Comparison of ENCODE assay signal across 15 cellular contexts in genomic region chr10:88946200-88946599, GRCh38. TPM values are rescaled to one million over a fixed set of nuclear protein-coding genes. Genes with fewer than 3 reads are reported as not detected.
DNase-seq lines count a peak whose midpoint lies in the region; ATAC-seq and TF ChIP-seq lines count a peak whose summit lies in the region.
"Had no signal": no experiment of that assay in that cellular context is flagged by ENCODE, and none has a peak within 500 bp of the region (broad histone marks: within the 10 kb centered on the region; RNA-seq: fewer than 3 reads in every experiment).

No MANE protein-coding gene starts in this region.

- peaks cover 7% of the 10 kb centered on the region for H3K4me1 Mint-ChIP-seq in T-helper 17 cell

- no peak for ATAC-seq in T-helper 17 cell
- peak; percentile 14 for ATAC-seq in gastroesophageal sphincter
- ATAC-seq in HG03439 (IDR thresholded peaks at IDR 0.05; ENCODE audit: unreplicated experiment), result no peak
- ATAC-seq: GM23338 had no signal

- no peak overlapping the region for H3K4me3 Mint-ChIP-seq in T-helper 17 cell
- H3K4me3 Mint-ChIP-seq: B cell; CD4-positive, alpha-beta T cell; GM23338; H9 had no signal

- peaks cover 4 to 86% (median 27%) of the 10 kb centered on the region in 3 donors for H3K4me1 ChIP-seq in gastroesophageal sphincter
- H3K4me1 ChIP-seq in rectal smooth muscle tissue (ENCODE audit: control insufficient read depth, insufficient read depth, low read length), result peaks cover 58% of the 10 kb centered on the region
- H3K4me1 ChIP-seq in transverse colon, result peaks cover 0 to 46% (median 3%) of the 10 kb centered on the region in 4 donors

- H3K27me3 ChIP-seq in gastroesophageal sphincter (no peaks in the 10 kb centered on the region), rectal smooth muscle tissue (ENCODE audit: control insufficient read depth, insufficient read depth, low read length) (no peaks in the 10 kb centered on the region), transverse colon (no peaks in the 10 kb centered on the region)

- peaks cover 23 to 76% of the 10 kb centered on the region in 2 donors for H3K36me3 ChIP-seq in gastroesophageal sphincter
- H3K36me3 ChIP-seq in rectal smooth muscle tissue (ENCODE audit: control insufficient read depth, insufficient read depth, low read length), result peaks cover 32% of the 10 kb centered on the region
- peaks cover 0 to 4% (median 0%) of the 10 kb centered on the region in 4 donors for H3K36me3 ChIP-seq in transverse colon

- DNase-seq in T-helper 17 cell (no peak), transverse colon (no peak), EL (no peak), KG1 (lab: John Stamatoyannopoulos, UW) (no peak)
- no peak for DNase-seq in activated CD8-positive, alpha-beta memory T cell treated with anti-CD3 and anti-CD28 coated beads for 24 hours
- DNase-seq: ACHN; C1 segment of cervical spinal cord; CD4-positive, alpha-beta T cell; DMS79; H9 had no signal

- peak overlapping the region; percentile 24 for H3K27ac Mint-ChIP-seq in T-helper 17 cell
- H3K27ac Mint-ChIP-seq: B cell; CD4-positive, alpha-beta T cell; GM23338; H9 had no signal

- TF ChIP-seq EP300 in gastroesophageal sphincter (IDR thresholded peaks at IDR 0.05) (no peak), transverse colon (IDR thresholded peaks at IDR 0.05; ENCODE audit: low read depth) (no peak)

- 25 to 62% methylated on average over 1 of the region's 1 CpG for WGBS in gastroesophageal sphincter (ENCODE audit: low coverage in 1 of 2), 2 donors
- WGBS in transverse colon (ENCODE audit: low coverage in 1 of 2), 2 donors, result 50 to 82% methylated on average over 1 of the region's 1 CpG

- TF ChIP-seq POLR2A in gastroesophageal sphincter (IDR thresholded peaks at IDR 0.05), result no peak
- no peak for TF ChIP-seq POLR2A in transverse colon (IDR thresholded peaks at IDR 0.05)

- peaks cover 6% of the 10 kb centered on the region for H3K36me3 Mint-ChIP-seq in T-helper 17 cell (ENCODE audit: low read depth)

- peak overlapping the region; percentile 48 to 94 (median 82) for H3K27ac ChIP-seq in gastroesophageal sphincter
- H3K27ac ChIP-seq in rectal smooth muscle tissue (ENCODE audit: low read depth, low read length), result peak overlapping the region; percentile 65
- H3K27ac ChIP-seq in transverse colon, result peak overlapping the region; percentile 41 to 82 (median 56)

- peak overlapping the region; percentile 3 to 56 for H3K4me3 ChIP-seq in gastroesophageal sphincter
- peak overlapping the region; percentile 17 for H3K4me3 ChIP-seq in rectal smooth muscle tissue (ENCODE audit: low read length)
- H3K4me3 ChIP-seq in transverse colon, result no peak overlapping the region
- H3K4me3 ChIP-seq: GM23338 had no signal

- H3K9me3 ChIP-seq in T-helper 17 cell (ENCODE audit: control insufficient read depth, low read length, poor library complexity, severe bottlenecking) (no peaks in the 10 kb centered on the region), gastroesophageal sphincter (no peaks in the 10 kb centered on the region), transverse colon (no peaks in the 10 kb centered on the region)

- H3K9ac ChIP-seq in rectal smooth muscle tissue (ENCODE audit: low read length), result no peak overlapping the region

- H3K27me3 Mint-ChIP-seq in T-helper 17 cell, result no peaks in the 10 kb centered on the region
- H3K27me3 Mint-ChIP-seq: B cell; CD4-positive, alpha-beta T cell had no signal

- TF ChIP-seq CTCF in gastroesophageal sphincter (IDR thresholded peaks at IDR 0.05) (no peak), transverse colon (IDR thresholded peaks at IDR 0.05) (no peak)

- in situ Hi-C loops in transverse colon (cut with MboI; ENCODE audit: low pct_ligation_motif_present in 1 of 4, low pct_unique_long_range_greater_than_20kb in 1 of 4, low sequenced_read_pairs in 3 of 4), result loop anchor here in 1 of 4 donors (10.0 kb wide), 1 partner anchor 279 kb away; no protein-coding TSS in a partner anchor

- intact Hi-C loops in transverse colon (cut with DNase I; ENCODE audit: low total_unique reads), result no loop called here

RNA-seq across cellular contexts. Expression of gene ACTA2, which starts 6.4 kb away (rescaled TPM):
- total RNA-seq in T-helper 17 cell, result 1 to 10 TPM; 3.8 to 4.6 TPM
- 1,000 to 10,000 TPM; 5,887 to 9,086 (median 7,887) TPM for total RNA-seq in gastroesophageal sphincter
- total RNA-seq in transverse colon, result 1,000 to 10,000 TPM in 1 of 4 donors, 100 to 1,000 TPM in 3; 403 to 1,827 (median 457) TPM

RNA-seq across cellular contexts. Expression of gene FAS, which starts 44.4 kb away (rescaled TPM):
- total RNA-seq in T-helper 17 cell (10 to 100 TPM; 80.0 to 82.8 TPM), gastroesophageal sphincter (10 to 100 TPM; 15.0 to 27.5 (median 19.6) TPM), transverse colon (10 to 100 TPM in 3 of 4 donors, 1 to 10 TPM in 1; 9.0 to 58.5 (median 53.6) TPM)

Comparison
In these comparisons a context has a peak if more than half of its experiments do, and no peak if none do; other contexts are left out.
1. H3K4me3 ChIP-seq: peak in gastroesophageal sphincter (2 of 2) and rectal smooth muscle tissue (single experiment); none in transverse colon (0 of 4).
2. RNA of gene ACTA2, which starts 6.4 kb away (total RNA-seq): 5,887 to 9,086 TPM in gastroesophageal sphincter and 403 to 1,827 TPM in transverse colon; 3.8 to 4.6 TPM in T-helper 17 cell; every median in the first group is over 10 times any median in the second.
3. Peak in every context shown above with its lines, with median percentiles within 50 percentile points of each other: H3K27ac ChIP-seq.